ENCODE assay signal across 11 cellular contexts in the genomic region with DNA sequence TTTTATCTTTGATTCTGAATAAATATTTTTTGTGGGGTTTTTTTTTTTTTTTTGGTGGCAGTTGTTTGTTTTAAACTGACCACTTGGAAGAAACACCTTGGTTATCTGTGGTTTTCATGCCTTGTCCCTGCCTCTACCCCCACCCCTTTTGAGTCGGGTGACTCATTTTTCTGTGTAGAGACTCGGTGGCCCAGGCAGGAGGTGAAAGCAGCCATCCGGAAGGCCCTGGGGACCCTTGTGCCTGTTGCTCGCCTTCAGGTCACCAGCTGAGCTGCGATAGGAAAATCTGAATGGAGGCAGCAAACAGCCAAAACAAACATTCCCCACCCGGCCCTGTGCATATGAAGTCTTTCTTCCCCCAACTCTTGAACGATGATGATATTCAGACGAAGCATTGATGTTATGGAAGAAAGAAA. TPM values are rescaled to one million over a fixed set of nuclear protein-coding genes. Genes with fewer than 3 reads are reported as not detected.
DNase-seq lines count a peak whose midpoint lies in the region; ATAC-seq and TF ChIP-seq lines count a peak whose summit lies in the region.
"Had no signal": no experiment of that assay in that cellular context is flagged by ENCODE, and none has a peak within 500 bp of the region (broad histone marks: within the 10 kb centered on the region; RNA-seq: fewer than 3 reads in every experiment).

No MANE protein-coding gene starts in this region.

- intact Hi-C loops in left lung (cut with DNase I), result loop anchor here in 1 of 2 donors (10.0 kb wide), 1 partner anchor 60 kb away; no protein-coding TSS in a partner anchor

- H3K27ac ChIP-seq in left lung (peak overlapping the region; percentile 92 to 93), smooth muscle cell (ENCODE audit: low read depth) (peak overlapping the region; percentile 19)

- no peak overlapping the region for H2AFZ ChIP-seq in smooth muscle cell (ENCODE audit: low read depth)

- H3F3A ChIP-seq in smooth muscle cell (ENCODE audit: low read depth), result peaks cover 8% of the 10 kb centered on the region

- TF ChIP-seq CTCF in left lung (IDR thresholded peaks at IDR 0.05), result no peak
- no peak for TF ChIP-seq CTCF in smooth muscle cell (IDR thresholded peaks at IDR 0.05; ENCODE audit: borderline replicate concordance, insufficient read depth, poor library complexity, severe bottlenecking)

- no peaks in the 10 kb centered on the region for H3K9me3 ChIP-seq in left lung
- no peaks in the 10 kb centered on the region for H3K9me3 ChIP-seq in smooth muscle cell (replicated peaks; ENCODE audit: low read depth)

- peak; percentile 14 for DNase-seq in GM19240 (ENCODE audit: insufficient read length, low spot score)
- peak; percentile 48 for DNase-seq in brain pericyte (ENCODE audit: low read depth, low spot score)
- peak in 1 of 2 donors; percentile 50 for DNase-seq in left lung
- DNase-seq in smooth muscle cell (lab: John Stamatoyannopoulos, UW; ENCODE audit: unreplicated experiment), result no peak
- DNase-seq in activated naive CD4-positive, alpha-beta T cell treated with Interleukin-2 at 50 U/mL for 16 hours, result no peak
- DNase-seq in middle frontal gyrus (ENCODE audit: extremely low spot score, low spot score), result no peak
- no peak for DNase-seq in activated CD4-positive, CD25-positive, alpha-beta regulatory T cell (lab: John Stamatoyannopoulos, UW)
- no peak for DNase-seq in stimulated activated CD4-positive, alpha-beta T cell treated with anti-CD3 and anti-CD28 coated beads, Interleukin-2, amount 100 ng/mL, for 24 hours
- DNase-seq: activated CD8-positive, alpha-beta T cell treated with anti-CD3 and anti-CD28 coated beads, Interleukin-2, amount 10 ng/mL, durations not matched to agents 7 days and 5 days; CD8-positive, alpha-beta T cell had no signal

- peak; percentile 11 for ATAC-seq in left lung
- ATAC-seq: activated CD8-positive, alpha-beta T cell treated with anti-CD3 and anti-CD28 coated beads, Interleukin-2, amount 10 ng/mL, durations not matched to agents 7 days and 5 days; CD8-positive, alpha-beta T cell had no signal

- no peak overlapping the region for H3K9ac ChIP-seq in smooth muscle cell (ENCODE audit: low read depth)

- H3K4me1 ChIP-seq in left lung, result peaks cover 24 to 74% of the 10 kb centered on the region in 2 donors
- H3K4me1 ChIP-seq in smooth muscle cell (ENCODE audit: low read depth), result no peaks in the 10 kb centered on the region

- H3K79me2 ChIP-seq in smooth muscle cell (ENCODE audit: low read depth), result no peaks in the 10 kb centered on the region

- 60% methylated on average over 8 of the region's 8 CpGs for WGBS in smooth muscle cell (ENCODE audit: low lambda C conversion rate)

- H4K20me1 ChIP-seq in smooth muscle cell (ENCODE audit: low read depth), result peaks cover 5% of the 10 kb centered on the region

- H3K4me2 ChIP-seq in smooth muscle cell, result no peak overlapping the region

- peaks cover 0 to 55% of the 10 kb centered on the region in 2 donors for H3K36me3 ChIP-seq in left lung
- no peaks in the 10 kb centered on the region for H3K36me3 ChIP-seq in smooth muscle cell (ENCODE audit: low read depth)

- H3K27me3 ChIP-seq in left lung (no peaks in the 10 kb centered on the region), smooth muscle cell (ENCODE audit: low read depth) (no peaks in the 10 kb centered on the region)
- H3K27me3 ChIP-seq: cardiac muscle cell had no signal

- H3K4me3 ChIP-seq in left lung (no peak overlapping the region), smooth muscle cell (no peak overlapping the region)
- H3K4me3 ChIP-seq: cardiac muscle cell had no signal

RNA-seq across cellular contexts. Expression of gene CYP17A1, which starts 22.7 kb away (rescaled TPM):
- under 1 TPM; 0.52 to 0.58 TPM for total RNA-seq in left lung
- not detected in 2 replicates for total RNA-seq in smooth muscle cell
- polyA plus RNA-seq in smooth muscle cell, result not detected in 2 replicates
- total RNA-seq: activated CD8-positive, alpha-beta T cell treated with anti-CD3 and anti-CD28 coated beads, Interleukin-2, amount 10 ng/mL, durations not matched to agents 7 days and 5 days; cardiac muscle cell; CD8-positive, alpha-beta T cell had no signal
- polyA plus RNA-seq: cardiac muscle cell had no signal

RNA-seq across cellular contexts. Expression of gene BORCS7, which starts 39.6 kb away (rescaled TPM):
- total RNA-seq in left lung (10 to 100 TPM; 15.6 to 24.6 TPM), smooth muscle cell (18.3 and 35.7 TPM in 2 replicates)
- 9.3 and 11.5 TPM in 2 replicates for polyA plus RNA-seq in smooth muscle cell

RNA-seq across cellular contexts. Expression of gene AS3MT, which starts 54.8 kb away (rescaled TPM):
- 1 to 10 TPM; 1.5 to 4.7 TPM for total RNA-seq in left lung
- 3.7 and 4.2 TPM in 2 replicates for total RNA-seq in smooth muscle cell
- 1.7 and 2.2 TPM in 2 replicates for polyA plus RNA-seq in smooth muscle cell

Comparison
In these comparisons a context has a peak if more than half of its experiments do, and no peak if none do; other contexts are left out.
1. DNase-seq: peak in GM19240 (single experiment) and brain pericyte (single experiment); none in smooth muscle cell (single experiment), activated naive CD4-positive, alpha-beta T cell treated with Interleukin-2 at 50 U/mL for 16 hours (single experiment), middle frontal gyrus (single experiment), activated CD4-positive, CD25-positive, alpha-beta regulatory T cell (0 of 4) and stimulated activated CD4-positive, alpha-beta T cell treated with anti-CD3 and anti-CD28 coated beads, Interleukin-2, amount 100 ng/mL, for 24 hours (0 of 2).